Comparison of ENCODE assay signal across 10 cellular contexts in genomic region chr11:36411202-36411640, GRCh38.
DNase-seq lines count a peak whose midpoint lies in the region; ATAC-seq, FAIRE-seq and TF ChIP-seq lines count a peak whose summit lies in the region.
"Had no signal": no experiment of that assay in that cellular context is flagged by ENCODE, and none has a peak within 500 bp of the region (broad histone marks: within the 10 kb centered on the region; RNA-seq: fewer than 3 reads in every experiment).

No MANE protein-coding gene starts in this region.

- CTCF ChIA-PET in HepG2 (lab: Yijun Ruan, JAX; ENCODE audit: low intra/inter-chr PET ratio, low total read pairs): no interaction called here

- H3K27ac ChIP-seq in liver (ENCODE audit: low read depth in 1 of 2, low read length in 2 of 2) (peak overlapping the region; percentile 4 to 64), HepG2 (ENCODE audit: extremely low read length, insufficient read depth, low read length) (no peak overlapping the region), coronary artery (peak overlapping the region in 1 of 2 donors; percentile 74), smooth muscle cell (ENCODE audit: low read depth) (peak overlapping the region; percentile 95)
- H3K27ac ChIP-seq: epithelial cell of prostate had no signal

- POLR2A ChIA-PET in HepG2 (lab: Yijun Ruan, JAX): no interaction called here

- intact Hi-C loops in HepG2 (cut with micrococcal nuclease; ENCODE audit: unreplicated experiment): no loop called here

- in situ Hi-C loops in HepG2 (cut with HindIII; ENCODE audit: extremely low pct_ligation_motif_present, low pct_unique_long_range_greater_than_20kb): no loop called here

- H3F3A ChIP-seq in smooth muscle cell (ENCODE audit: low read depth): peaks cover 9% of the 10 kb centered on the region

- TF ChIP-seq POLR2A in HepG2 (IDR thresholded peaks at IDR 0.05; ENCODE audit: insufficient read depth in 1 of 2, low read depth in 2 of 2, low read length in 2 of 2): no peak

- no peak for TF ChIP-seq CTCF in liver (IDR thresholded peaks at IDR 0.05; ENCODE audit: low read depth, low read length, missing input control)
- no peak for TF ChIP-seq CTCF in HepG2 (CRISPR knock-in tag; IDR thresholded peaks at IDR 0.05)
- TF ChIP-seq CTCF in coronary artery (IDR thresholded peaks at IDR 0.05): no peak
- no peak for TF ChIP-seq CTCF in smooth muscle cell (IDR thresholded peaks at IDR 0.05; ENCODE audit: borderline replicate concordance, insufficient read depth, poor library complexity, severe bottlenecking)

- ATAC-seq in HepG2: no peak
- peak; percentile 74 for ATAC-seq in HG03469 (IDR thresholded peaks at IDR 0.05; ENCODE audit: unreplicated experiment)
- no peak for ATAC-seq in HG03521 (IDR thresholded peaks at IDR 0.05; ENCODE audit: unreplicated experiment)

- H3K36me3 ChIP-seq in liver (ENCODE audit: control insufficient read depth in 4 of 4, insufficient read depth in 3 of 4, low read depth in 1 of 4, low read length in 3 of 4) (no peaks in the 10 kb centered on the region), HepG2 (replicated peaks in 1 of 2; ENCODE audit: control insufficient read depth in 1 of 2, insufficient read depth in 2 of 2, low read length in 2 of 2) (no peaks in the 10 kb centered on the region), smooth muscle cell (ENCODE audit: low read depth) (no peaks in the 10 kb centered on the region)

- H3K4me1 ChIP-seq in liver (ENCODE audit: control insufficient read depth in 4 of 4, insufficient read depth in 4 of 4, low read length in 3 of 4): peaks cover 0 to 4% (median 1%) of the 10 kb centered on the region in 4 donors
- no peaks in the 10 kb centered on the region for H3K4me1 ChIP-seq in HepG2 (ENCODE audit: insufficient read depth, low read length)
- peaks cover 8% of the 10 kb centered on the region for H3K4me1 ChIP-seq in smooth muscle cell (ENCODE audit: low read depth)

- TF ChIP-seq EP300 in HepG2 (IDR thresholded peaks at IDR 0.05; ENCODE audit: low read depth in 2 of 2, low read length in 2 of 2) (no peak), HepG2 (CRISPR knock-in tag; IDR thresholded peaks at IDR 0.05; ENCODE audit: borderline replicate concordance) (no peak)

- H4K20me1 ChIP-seq in HepG2 (ENCODE audit: insufficient read depth, low read length) (0 out of 2 replicates have a peak, but pooled peaks cover 2% of the 10 kb centered on the region), smooth muscle cell (ENCODE audit: low read depth) (no peaks in the 10 kb centered on the region)

- H3K4me2 ChIP-seq in HepG2 (ENCODE audit: low read depth, low read length) (no peak overlapping the region), smooth muscle cell (peak overlapping the region; percentile 50)

- peak overlapping the region in 1 of 2 donors; percentile 1 for H3K9ac ChIP-seq in liver (ENCODE audit: low read depth in 1 of 2, low read length in 2 of 2)
- no peak overlapping the region for H3K9ac ChIP-seq in HepG2 (ENCODE audit: insufficient read depth, low read depth, low read length)
- H3K9ac ChIP-seq in smooth muscle cell (ENCODE audit: low read depth): peak overlapping the region; percentile 71

- 73% methylated on average over 9 of the region's 9 CpGs for WGBS in liver
- 34% methylated on average over 9 of the region's 9 CpGs for WGBS in HepG2 (ENCODE audit: low lambda C conversion rate)
- 79% methylated on average over 9 of the region's 9 CpGs for WGBS in smooth muscle cell (ENCODE audit: low lambda C conversion rate)

- H3K9me3 ChIP-seq in liver (ENCODE audit: control insufficient read depth in 4 of 4, low read length in 3 of 4): no peaks in the 10 kb centered on the region
- no peaks in the 10 kb centered on the region for H3K9me3 ChIP-seq in HepG2 (ENCODE audit: low read length)
- H3K9me3 ChIP-seq in smooth muscle cell (replicated peaks; ENCODE audit: low read depth): no peaks in the 10 kb centered on the region
- H3K9me3 ChIP-seq: SJSA1 had no signal

- H3K79me2 ChIP-seq in HepG2 (ENCODE audit: insufficient read depth, low read length): no peaks in the 10 kb centered on the region
- no peaks in the 10 kb centered on the region for H3K79me2 ChIP-seq in smooth muscle cell (ENCODE audit: low read depth)

- no peak for FAIRE-seq in HepG2 (lab: Jason Lieb, UNC)

- H2AFZ ChIP-seq in HepG2 (ENCODE audit: low read length) (no peak overlapping the region), smooth muscle cell (ENCODE audit: low read depth) (no peak overlapping the region)

- DNase-seq in HepG2 (ENCODE audit: low spot score) (no peak), coronary artery (ENCODE audit: low spot score) (no peak), smooth muscle cell (lab: John Stamatoyannopoulos, UW; ENCODE audit: unreplicated experiment) (no peak), iPS-NIHi7 (ENCODE audit: extremely low spot score) (no peak), foreskin melanocyte (no peak)

- H3K4me3 ChIP-seq in liver (ENCODE audit: low read depth in 1 of 3, low read length in 3 of 3): no peak overlapping the region
- no peak overlapping the region for H3K4me3 ChIP-seq in HepG2 (replicated peaks in 1 of 3; ENCODE audit: insufficient read depth in 1 of 3, low read depth in 2 of 3, low read length in 3 of 3)
- H3K4me3 ChIP-seq in coronary artery: peak overlapping the region; percentile 37
- no peak overlapping the region for H3K4me3 ChIP-seq in smooth muscle cell
- H3K4me3 ChIP-seq: SJSA1 had no signal

- TF ChIP-seq RAD21 in liver (IDR thresholded peaks at IDR 0.05): no peak
- TF ChIP-seq RAD21 in HepG2 (CRISPR knock-in tag; IDR thresholded peaks at IDR 0.05): no peak

- no TSS peak for BruUV-seq in HepG2 (replicated peaks; lab: Mats Ljungman, UMichigan)

- H3K27me3 ChIP-seq in liver (ENCODE audit: control insufficient read depth in 4 of 4, insufficient read depth in 4 of 4, low read length in 3 of 4) (no peaks in the 10 kb centered on the region), HepG2 (ENCODE audit: control insufficient read depth in 1 of 2, insufficient read depth in 2 of 2, low read length in 2 of 2) (peaks cover 0 to 37% of the 10 kb centered on the region in 2 experiments; a peak in 3 of 5 replicates), smooth muscle cell (ENCODE audit: low read depth) (no peaks in the 10 kb centered on the region)
- H3K27me3 ChIP-seq: SJSA1 had no signal

TF ChIP-seq in liver, 16 proteins besides CTCF, POLR2A, EP300 and RAD21:
- TF ChIP-seq HNF4G (IDR thresholded peaks at IDR 0.05): no peak
- peak; percentile 40 for TF ChIP-seq YY1 (IDR thresholded peaks at IDR 0.05)

TF ChIP-seq in HepG2, 621 proteins besides CTCF, POLR2A, EP300 and RAD21 (continues in another document):
- no peak for TF ChIP-seq ZNF331 (CRISPR knock-in tag; IDR thresholded peaks at IDR 0.05)
- TF ChIP-seq ATF5 (CRISPR knock-in tag; IDR thresholded peaks at IDR 0.05; ENCODE audit: low read depth): no peak
- TF ChIP-seq REPIN1 (CRISPR knock-in tag; IDR thresholded peaks at IDR 0.05; ENCODE audit: borderline replicate concordance, low read depth): no peak
- no peak for TF ChIP-seq TRAFD1 (CRISPR knock-in tag; IDR thresholded peaks at IDR 0.05; ENCODE audit: borderline replicate concordance)
- no peak for TF ChIP-seq ZNF788 (CRISPR knock-in tag; IDR thresholded peaks at IDR 0.05; ENCODE audit: borderline replicate concordance)
- no peak for TF ChIP-seq ZSCAN12 (CRISPR knock-in tag; IDR thresholded peaks at IDR 0.05)
- TF ChIP-seq, protein P1, sequence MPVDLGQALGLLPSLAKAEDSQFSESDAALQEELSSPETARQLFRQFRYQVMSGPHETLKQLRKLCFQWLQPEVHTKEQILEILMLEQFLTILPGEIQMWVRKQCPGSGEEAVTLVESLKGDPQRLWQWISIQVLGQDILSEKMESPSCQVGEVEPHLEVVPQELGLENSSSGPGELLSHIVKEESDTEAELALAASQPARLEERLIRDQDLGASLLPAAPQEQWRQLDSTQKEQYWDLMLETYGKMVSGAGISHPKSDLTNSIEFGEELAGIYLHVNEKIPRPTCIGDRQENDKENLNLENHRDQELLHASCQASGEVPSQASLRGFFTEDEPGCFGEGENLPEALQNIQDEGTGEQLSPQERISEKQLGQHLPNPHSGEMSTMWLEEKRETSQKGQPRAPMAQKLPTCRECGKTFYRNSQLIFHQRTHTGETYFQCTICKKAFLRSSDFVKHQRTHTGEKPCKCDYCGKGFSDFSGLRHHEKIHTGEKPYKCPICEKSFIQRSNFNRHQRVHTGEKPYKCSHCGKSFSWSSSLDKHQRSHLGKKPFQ (CRISPR knock-in tag; IDR thresholded peaks at IDR 0.05; ENCODE audit: insufficient replicate concordance): no peak
- TF ChIP-seq ZNF205 (CRISPR knock-in tag; IDR thresholded peaks at IDR 0.05): no peak
- TF ChIP-seq ZNF552 (CRISPR knock-in tag; IDR thresholded peaks at IDR 0.05; ENCODE audit: borderline replicate concordance): no peak
- TF ChIP-seq KMT2A (CRISPR knock-in tag; IDR thresholded peaks at IDR 0.05): no peak
- no peak for TF ChIP-seq ZNF343 (CRISPR knock-in tag; IDR thresholded peaks at IDR 0.05)
- no peak for TF ChIP-seq ZSCAN30 (CRISPR knock-in tag; IDR thresholded peaks at IDR 0.05)
- no peak for TF ChIP-seq REL (CRISPR knock-in tag; conservative IDR thresholded peaks at IDR 0.05)
- TF ChIP-seq MXD4 (CRISPR knock-in tag; IDR thresholded peaks at IDR 0.05): no peak
